14 cellular contexts compared by ENCODE assay signal in genomic region chr15:77974416-77975331, GRCh38.
"Had no signal": no experiment of that assay in that cellular context is flagged by ENCODE, and none has a peak within 500 bp of the region (broad histone marks: within the 10 kb centered on the region; RNA-seq: fewer than 3 reads in every experiment).

No MANE protein-coding gene starts in this region.

- H3K4me3 ChIP-seq: esophagus squamous epithelium, mucosa of descending colon, right lobe of liver, thyroid gland had no signal

- DNase-seq: activated CD4-positive, alpha-beta T cell treated with anti-CD3 and anti-CD28 coated beads, Interleukin-2, amount 10 ng/mL, durations not matched to agents 24 days and 14 days; activated gamma-delta T cell; activated T-cell treated with anti-CD3 and anti-CD28 coated beads, Interleukin-2, amount 50 U/mL, for 72 hours; effector CD4-positive, alpha-beta T cell; esophagus squamous epithelium; mammary epithelial cell; natural killer cell; stimulated activated CD4-positive, alpha-beta T cell treated with anti-CD3 and anti-CD28 coated beads, Interleukin-12 subunit alpha, Interleukin-12 subunit beta, amount 100 ng/mL, for 4 hours had no signal

- H3K9me3 ChIP-seq: esophagus squamous epithelium, mucosa of descending colon, right lobe of liver, thyroid gland had no signal

- H3K36me3 ChIP-seq: esophagus squamous epithelium, right lobe of liver, thyroid gland had no signal

- H3K4me1 ChIP-seq: right lobe of liver had no signal

- H3K27ac ChIP-seq: right lobe of liver, thyroid gland had no signal

- H3K27me3 ChIP-seq: esophagus squamous epithelium, right lobe of liver, thyroid gland had no signal

- ATAC-seq: activated naive CD4-positive, alpha-beta T cell treated with anti-CD3 and anti-CD28 coated beads, Interleukin-2, amount 50 U/mL, for 72 hours; activated T-cell treated with anti-CD3 and anti-CD28 coated beads, Interleukin-2, amount 50 U/mL, for 72 hours; natural killer cell; stimulated activated effector memory CD8-positive, alpha-beta T cell treated with anti-CD3 and anti-CD28 coated beads, Interleukin-12 subunit alpha, Interleukin-12 subunit beta, amount 100 ng/mL, for 72 hours; WTC11 had no signal
